Comparison of ENCODE assay signal across 26 cellular contexts in the genomic region with DNA sequence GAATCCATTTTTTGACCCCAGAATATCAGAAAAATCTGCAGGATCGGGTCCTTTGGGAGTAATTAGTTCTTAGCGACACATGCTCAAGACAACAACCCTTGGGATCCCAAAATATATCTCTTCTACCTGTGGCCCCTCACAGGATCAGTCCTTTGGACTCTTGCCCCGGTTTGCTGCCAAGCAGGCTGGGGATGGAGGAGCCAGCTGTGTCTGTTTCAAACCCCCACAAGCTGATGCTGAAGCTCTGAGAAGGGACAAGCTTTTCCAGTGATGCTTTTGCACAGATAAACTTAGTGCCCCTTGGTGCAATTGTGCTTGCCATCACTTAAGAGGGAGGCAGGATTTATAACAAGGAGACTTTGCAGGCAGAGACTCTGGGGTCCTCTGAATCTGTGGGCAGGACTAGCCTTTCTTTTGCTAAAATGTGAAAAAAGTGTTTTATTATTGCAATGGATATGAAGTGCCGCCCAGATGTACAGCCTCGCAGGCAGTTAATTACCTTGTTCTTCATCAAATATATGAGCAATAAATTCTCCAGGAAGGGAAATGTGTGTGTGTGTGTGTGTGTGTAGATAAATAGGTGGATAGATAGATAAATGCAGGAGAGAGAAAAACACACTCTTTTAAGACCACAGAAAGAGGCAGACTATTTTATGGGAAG. TPM values are rescaled to one million over a fixed set of nuclear protein-coding genes. Genes with fewer than 3 reads are reported as not detected.
"Had no signal": no experiment of that assay in that cellular context is flagged by ENCODE, and none has a peak within 500 bp of the region (broad histone marks: within the 10 kb centered on the region; RNA-seq: fewer than 3 reads in every experiment).

No MANE protein-coding gene starts in this region.

- H3K4me3 ChIP-seq: cardiac muscle cell, left lung, pancreas, right lobe of liver, skin epidermis, suprapubic skin, tibial nerve had no signal

- H3K27ac Mint-ChIP-seq: activated CD4-positive, alpha-beta memory T cell treated with anti-CD3 and anti-CD28 coated beads, Interleukin-2, amount 10 ng/mL, durations not matched to agents 7 days and 5 days; activated CD4-positive, alpha-beta T cell treated with anti-CD3 and anti-CD28 coated beads, Interleukin-2, amount 10 ng/mL, durations not matched to agents 24 days and 14 days; activated naive CD8-positive, alpha-beta T cell treated with anti-CD3 and anti-CD28 coated beads, Interleukin-2, amount 50 U/mL, for 24 hours; activated T-helper 1 cell treated with anti-CD3 and anti-CD28 coated beads, Interleukin-12 subunit alpha, Interleukin-12 subunit beta, Interleukin-2, Interleukin-4 antibody, amounts not matched to agents 30 ng/mL and 10 ng/mL and 1 ng/mL, durations not matched to agents 14 hours and 24 hours and 36 hours; immature natural killer cell; naive thymus-derived CD4-positive, alpha-beta T cell; stimulated activated effector memory CD8-positive, alpha-beta T cell treated with anti-CD3 and anti-CD28 coated beads, Interleukin-12 subunit alpha, Interleukin-12 subunit beta, amount 100 ng/mL, for 72 hours; stimulated activated naive CD8-positive, alpha-beta T cell treated with anti-CD3 and anti-CD28 coated beads, Interleukin-15, amount 100 ng/mL, for 72 hours had no signal

- DNase-seq: activated CD4-positive, alpha-beta memory T cell treated with anti-CD3 and anti-CD28 coated beads, Interleukin-2, amount 10 ng/mL, durations not matched to agents 7 days and 5 days; activated CD4-positive, alpha-beta T cell treated with anti-CD3 and anti-CD28 coated beads, Interleukin-2, amount 10 ng/mL, durations not matched to agents 24 days and 14 days; activated gamma-delta T cell; activated naive CD4-positive, alpha-beta T cell treated with anti-CD3 and anti-CD28 coated beads, Interleukin-2, amount 50 U/mL, for 16 hours; activated naive CD8-positive, alpha-beta T cell treated with anti-CD3 and anti-CD28 coated beads, Interleukin-2, amount 50 U/mL, for 24 hours; immature natural killer cell; kidney glomerular epithelial cell; left lung; naive thymus-derived CD4-positive, alpha-beta T cell; pancreas; stimulated activated CD4-positive, alpha-beta T cell treated with anti-CD3 and anti-CD28 coated beads, Interleukin-2, amount 100 ng/mL, for 24 hours; stimulated activated naive CD8-positive, alpha-beta T cell treated with anti-CD3 and anti-CD28 coated beads, Interleukin-15, amount 100 ng/mL, for 72 hours; T-helper 2 cell had no signal

- H3K36me3 Mint-ChIP-seq: immature natural killer cell; stimulated activated effector memory CD8-positive, alpha-beta T cell treated with anti-CD3 and anti-CD28 coated beads, Interleukin-12 subunit alpha, Interleukin-12 subunit beta, amount 100 ng/mL, for 72 hours had no signal

- H3K9me3 Mint-ChIP-seq: activated CD4-positive, alpha-beta memory T cell treated with anti-CD3 and anti-CD28 coated beads, Interleukin-2, amount 10 ng/mL, durations not matched to agents 7 days and 5 days; activated CD4-positive, alpha-beta T cell treated with anti-CD3 and anti-CD28 coated beads, Interleukin-2, amount 10 ng/mL, durations not matched to agents 24 days and 14 days; activated naive CD8-positive, alpha-beta T cell treated with anti-CD3 and anti-CD28 coated beads, Interleukin-2, amount 50 U/mL, for 24 hours; activated T-helper 1 cell treated with anti-CD3 and anti-CD28 coated beads, Interleukin-12 subunit alpha, Interleukin-12 subunit beta, Interleukin-2, Interleukin-4 antibody, amounts not matched to agents 30 ng/mL and 10 ng/mL and 1 ng/mL, durations not matched to agents 14 hours and 24 hours and 36 hours; stimulated activated effector memory CD8-positive, alpha-beta T cell treated with anti-CD3 and anti-CD28 coated beads, Interleukin-12 subunit alpha, Interleukin-12 subunit beta, amount 100 ng/mL, for 72 hours; stimulated activated naive CD8-positive, alpha-beta T cell treated with anti-CD3 and anti-CD28 coated beads, Interleukin-15, amount 100 ng/mL, for 72 hours had no signal

- H3K27ac ChIP-seq: cardiac muscle cell, left lung, pancreas, right lobe of liver, skin epidermis, suprapubic skin, tibial nerve had no signal

- H3K4me3 Mint-ChIP-seq: activated CD4-positive, alpha-beta memory T cell treated with anti-CD3 and anti-CD28 coated beads, Interleukin-2, amount 10 ng/mL, durations not matched to agents 7 days and 5 days; activated CD4-positive, alpha-beta T cell treated with anti-CD3 and anti-CD28 coated beads, Interleukin-2, amount 10 ng/mL, durations not matched to agents 24 days and 14 days; activated naive CD8-positive, alpha-beta T cell treated with anti-CD3 and anti-CD28 coated beads, Interleukin-2, amount 50 U/mL, for 24 hours; activated T-helper 1 cell treated with anti-CD3 and anti-CD28 coated beads, Interleukin-12 subunit alpha, Interleukin-12 subunit beta, Interleukin-2, Interleukin-4 antibody, amounts not matched to agents 30 ng/mL and 10 ng/mL and 1 ng/mL, durations not matched to agents 14 hours and 24 hours and 36 hours; stimulated activated effector memory CD8-positive, alpha-beta T cell treated with anti-CD3 and anti-CD28 coated beads, Interleukin-12 subunit alpha, Interleukin-12 subunit beta, amount 100 ng/mL, for 72 hours; stimulated activated naive CD8-positive, alpha-beta T cell treated with anti-CD3 and anti-CD28 coated beads, Interleukin-15, amount 100 ng/mL, for 72 hours had no signal

RNA-seq across cellular contexts. Expression of a gene that starts 9.6 kb away (rescaled TPM):
- total RNA-seq: activated CD4-positive, alpha-beta memory T cell treated with anti-CD3 and anti-CD28 coated beads, Interleukin-2, amount 10 ng/mL, durations not matched to agents 7 days and 5 days; activated CD4-positive, alpha-beta T cell treated with anti-CD3 and anti-CD28 coated beads, Interleukin-2, amount 10 ng/mL, durations not matched to agents 24 days and 14 days; activated T-helper 1 cell treated with anti-CD3 and anti-CD28 coated beads, Interleukin-12 subunit alpha, Interleukin-12 subunit beta, Interleukin-2, Interleukin-4 antibody, amounts not matched to agents 30 ng/mL and 10 ng/mL and 1 ng/mL, durations not matched to agents 14 hours and 24 hours and 36 hours; epithelial cell of proximal tubule; fibroblast of villous mesenchyme; glomerular endothelial cell; left lung; lung microvascular endothelial cell; naive thymus-derived CD4-positive, alpha-beta T cell; pancreas; pulmonary artery endothelial cell; tibial nerve; urinary bladder had no signal
